In the genomic region with DNA sequence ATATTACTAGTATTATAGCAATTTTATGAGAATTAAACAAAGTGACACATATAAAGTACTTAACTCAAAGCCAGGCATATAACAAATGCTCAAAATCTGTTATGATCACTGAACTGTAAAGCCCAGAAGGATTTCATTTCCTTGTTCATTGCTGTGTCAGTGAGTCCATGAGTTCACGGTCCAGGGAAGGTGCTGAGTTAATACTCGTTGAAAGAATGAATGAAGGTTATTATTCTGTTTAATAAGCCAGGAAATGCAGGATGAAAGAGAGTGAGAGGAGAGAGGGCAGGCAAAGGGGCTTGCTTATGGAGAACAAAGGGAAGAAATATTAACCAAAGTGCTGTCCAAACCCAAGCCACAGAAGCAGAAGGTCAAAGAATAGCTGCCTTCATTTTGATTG, we compare ENCODE assay signal across 24 cellular contexts. TPM values are rescaled to one million over a fixed set of nuclear protein-coding genes. Genes with fewer than 3 reads are reported as not detected.
DNase-seq lines count a peak whose midpoint lies in the region; ATAC-seq, FAIRE-seq and TF ChIP-seq lines count a peak whose summit lies in the region.
"Had no signal": no experiment of that assay in that cellular context is flagged by ENCODE, and none has a peak within 500 bp of the region (broad histone marks: within the 10 kb centered on the region; RNA-seq: fewer than 3 reads in every experiment).

No MANE protein-coding gene starts in this region.

- H3K27me3 Mint-ChIP-seq in T-helper 17 cell (no peaks in the 10 kb centered on the region), naive B cell (peaks cover 0 to 13% (median 5%) of the 10 kb centered on the region in 3 donors)
- H3K27me3 Mint-ChIP-seq: activated CD4-positive, alpha-beta T cell treated with anti-CD3 and anti-CD28 coated beads, Interleukin-2, amount 10 ng/mL, durations not matched to agents 7 days and 5 days; central memory CD8-positive, alpha-beta T cell; naive thymus-derived CD4-positive, alpha-beta T cell had no signal

- H3K27ac Mint-ChIP-seq in T-helper 17 cell (peak overlapping the region; percentile 92), naive B cell (peak overlapping the region in 1 of 6 donors; percentile 67)
- H3K27ac Mint-ChIP-seq: activated CD4-positive, alpha-beta T cell treated with anti-CD3 and anti-CD28 coated beads, Interleukin-2, amount 10 ng/mL, durations not matched to agents 7 days and 5 days had no signal

- H3K9me3 Mint-ChIP-seq in naive B cell, result no peaks in the 10 kb centered on the region
- H3K9me3 Mint-ChIP-seq: activated CD4-positive, alpha-beta T cell treated with anti-CD3 and anti-CD28 coated beads, Interleukin-2, amount 10 ng/mL, durations not matched to agents 7 days and 5 days; central memory CD8-positive, alpha-beta T cell; naive thymus-derived CD4-positive, alpha-beta T cell had no signal

- H3K9ac ChIP-seq in kidney (ENCODE audit: low read length in 2 of 2), result no peak overlapping the region
- H3K9ac ChIP-seq: parathyroid adenoma had no signal

- peaks cover 0 to 3% of the 10 kb centered on the region in 2 donors for H3K4me1 ChIP-seq in kidney (ENCODE audit: control insufficient read depth in 1 of 2, insufficient read depth in 1 of 2, low read depth in 1 of 2, low read length in 2 of 2)
- H3K4me1 ChIP-seq: BE2C, HAP-1, parathyroid adenoma, testis had no signal

- H3K4me3 Mint-ChIP-seq in T-helper 17 cell (no peak overlapping the region), naive B cell (no peak overlapping the region)
- H3K4me3 Mint-ChIP-seq: activated CD4-positive, alpha-beta T cell treated with anti-CD3 and anti-CD28 coated beads, Interleukin-2, amount 10 ng/mL, durations not matched to agents 7 days and 5 days; central memory CD8-positive, alpha-beta T cell; naive thymus-derived CD4-positive, alpha-beta T cell had no signal

- H3K27me3 ChIP-seq in GM06990 (replicated peaks; ENCODE audit: control insufficient read depth, insufficient read depth, low read length), result no peaks in the 10 kb centered on the region
- H3K27me3 ChIP-seq: BE2C, testis had no signal

- H3K36me3 ChIP-seq in GM06990 (ENCODE audit: control insufficient read depth, insufficient read depth, low read length) (no peaks in the 10 kb centered on the region), kidney (ENCODE audit: control insufficient read depth in 1 of 2, insufficient read depth in 2 of 2, low read length in 2 of 2) (no peaks in the 10 kb centered on the region)
- H3K36me3 ChIP-seq: BE2C, HAP-1 had no signal

- H3K36me3 Mint-ChIP-seq in T-helper 17 cell (ENCODE audit: low read depth) (no peaks in the 10 kb centered on the region), naive B cell (no peaks in the 10 kb centered on the region)
- H3K36me3 Mint-ChIP-seq: naive thymus-derived CD4-positive, alpha-beta T cell had no signal

- in situ Hi-C loops in Caki2 (cut with HindIII; ENCODE audit: low pct_unique_long_range_greater_than_20kb, low sequenced_read_pairs), result no loop called here

- no peaks in the 10 kb centered on the region for H3K9me3 ChIP-seq in T-helper 17 cell (ENCODE audit: control insufficient read depth, low read length, poor library complexity, severe bottlenecking)
- no peaks in the 10 kb centered on the region for H3K9me3 ChIP-seq in kidney (ENCODE audit: control insufficient read depth in 1 of 2, low read length in 2 of 2)
- H3K9me3 ChIP-seq: BE2C, HAP-1, testis had no signal

- FAIRE-seq in kidney (lab: Jason Lieb, UNC), result no peak
- FAIRE-seq: K562 had no signal

- peak overlapping the region in 1 of 2 donors; percentile 28 for H3K27ac ChIP-seq in kidney (ENCODE audit: low read depth in 2 of 2, low read length in 2 of 2)
- H3K27ac ChIP-seq: parathyroid adenoma, testis had no signal

- intact Hi-C loops in kidney (cut with DNase I), result no loop called here

- DNase-seq in Caki2 (ENCODE audit: low read depth), result peak; percentile 37
- DNase-seq in GM06990 (ENCODE audit: extremely low read depth, insufficient read length), result peak; percentile 24
- no peak for DNase-seq in T-helper 17 cell
- DNase-seq in naive B cell, result no peak
- DNase-seq in kidney, result no peak
- DNase-seq in C1 segment of cervical spinal cord (lab: John Stamatoyannopoulos, UW), result no peak
- DNase-seq: activated CD4-positive, alpha-beta T cell treated with anti-CD3 and anti-CD28 coated beads, Interleukin-2, amount 10 ng/mL, durations not matched to agents 7 days and 5 days; activated CD8-positive, alpha-beta memory T cell treated with anti-CD3 and anti-CD28 coated beads, Interleukin-2, amount 50 U/mL, for 48 hours; activated naive CD4-positive, alpha-beta T cell treated with Interleukin-2 at 50 U/mL for 16 hours; anterior cingulate cortex; BE2C; DMS 273 treated with DMSO at 0.1 percent for 48 hours; NCI-H1048; NCI-H2227 treated with DMSO at 0.1 percent for 48 hours; stimulated activated CD4-positive, alpha-beta T cell treated with anti-CD3 and anti-CD28 coated beads, Interleukin-4, amount 100 ng/mL, for 1 hour; testis had no signal

- H3K4me1 Mint-ChIP-seq in T-helper 17 cell (peaks cover 26% of the 10 kb centered on the region), naive B cell (peaks cover 16 to 32% (median 29%) of the 10 kb centered on the region in 3 donors)
- H3K4me1 Mint-ChIP-seq: central memory CD8-positive, alpha-beta T cell had no signal

- TF ChIP-seq CTCF in GM06990 (IDR thresholded peaks at IDR 0.05; ENCODE audit: insufficient read depth, low read length, poor library complexity, severe bottlenecking) (no peak), kidney (IDR thresholded peaks at IDR 0.05; ENCODE audit: borderline replicate concordance, extremely low read depth, insufficient read depth) (no peak)

- ATAC-seq in T-helper 17 cell (no peak), naive B cell (ENCODE audit: low read depth in 2 of 2) (peak; percentile 40 to 45), GM21515 (IDR thresholded peaks at IDR 0.05; ENCODE audit: unreplicated experiment) (no peak), GM19467 (IDR thresholded peaks at IDR 0.05; ENCODE audit: unreplicated experiment) (no peak)
- ATAC-seq: K562, Right ventricle myocardium inferior had no signal

- no peak overlapping the region for H3K4me3 ChIP-seq in GM06990 (replicated peaks; ENCODE audit: low read depth, low read length)
- no peak overlapping the region for H3K4me3 ChIP-seq in kidney (ENCODE audit: low read length in 2 of 2)
- H3K4me3 ChIP-seq: HAP-1, K562, testis had no signal

RNA-seq across cellular contexts. Expression of gene NT5DC3, which starts 40.2 kb away (rescaled TPM):
- 4.5 and 6.6 TPM in 2 replicates for total RNA-seq in Caki2 (2014; rRNA removed; shearing (Covaris generic); ENCODE audit: low replicate concordance)
- total RNA-seq in T-helper 17 cell (1 to 10 TPM; 6.5 to 8.3 TPM), kidney (7.8 TPM)
- polyA plus RNA-seq in naive B cell (ENCODE audit: low read depth in 6 of 6) (1 to 10 TPM in 5 of 6 donors, under 1 TPM in 1; 0.96 to 4.4 (median 1.9) TPM), kidney (ENCODE audit: insufficient read depth, low read depth, low replicate concordance) (1.1 TPM)

RNA-seq across cellular contexts. Expression of gene HSP90B1, which starts 48.9 kb away (rescaled TPM):
- 186 and 205 TPM in 2 replicates for total RNA-seq in Caki2 (2014; rRNA removed; shearing (Covaris generic); ENCODE audit: low replicate concordance)
- total RNA-seq in T-helper 17 cell (100 to 1,000 TPM; 339 to 429 TPM), kidney (806 TPM)
- polyA plus RNA-seq in naive B cell (ENCODE audit: low read depth in 6 of 6) (100 to 1,000 TPM; 152 to 207 (median 177) TPM), kidney (ENCODE audit: insufficient read depth, low read depth, low replicate concordance) (521 TPM)

Comparison
In these comparisons a context has a peak if more than half of its experiments do, and no peak if none do; other contexts are left out.
1. DNase-seq: peak in Caki2 (single experiment) and GM06990 (single experiment); none in T-helper 17 cell (0 of 3), naive B cell (single experiment), kidney (single experiment) and C1 segment of cervical spinal cord (0 of 14).
2. ATAC-seq: peak in naive B cell (2 of 2); none in T-helper 17 cell (single experiment), GM21515 (single experiment) and GM19467 (single experiment).